In genomic region chr15:85518979-85519761, GRCh38 we compare ENCODE assay signal across 17 cellular contexts.
"Had no signal": no experiment of that assay in that cellular context is flagged by ENCODE, and none has a peak within 500 bp of the region (broad histone marks: within the 10 kb centered on the region; RNA-seq: fewer than 3 reads in every experiment).

No MANE protein-coding gene starts in this region.

- H3K27ac ChIP-seq: brain microvascular endothelial cell, dorsolateral prefrontal cortex, skin epidermis had no signal

- FAIRE-seq: kidney had no signal

- H3K36me3 ChIP-seq: brain microvascular endothelial cell had no signal

- H3K27me3 Mint-ChIP-seq: activated CD4-positive, alpha-beta T cell treated with anti-CD3 and anti-CD28 coated beads for 36 hours; activated naive CD4-positive, alpha-beta T cell treated with anti-CD3 and anti-CD28 coated beads, Interleukin-2, amount 10 ng/mL, durations not matched to agents 7 days and 5 days; naive thymus-derived CD4-positive, alpha-beta T cell had no signal

- DNase-seq: activated CD4-positive, alpha-beta T cell treated with anti-CD3 and anti-CD28 coated beads for 36 hours; activated CD8-positive, alpha-beta T cell treated with anti-CD3 and anti-CD28 coated beads, Interleukin-2, amount 10 ng/mL, durations not matched to agents 7 days and 5 days; activated naive CD4-positive, alpha-beta T cell treated with anti-CD3 and anti-CD28 coated beads, Interleukin-2, amount 10 ng/mL, durations not matched to agents 7 days and 5 days; amygdala; brain microvascular endothelial cell; dorsolateral prefrontal cortex; foreskin melanocyte; heart right ventricle; kidney; naive thymus-derived CD4-positive, alpha-beta T cell; retina; T-helper 9 cell; trophoblast cell had no signal

- H3K9me3 ChIP-seq: heart right ventricle had no signal

- H3K27me3 ChIP-seq: brain microvascular endothelial cell, dorsolateral prefrontal cortex, heart right ventricle had no signal

- H3K4me3 Mint-ChIP-seq: activated CD4-positive, alpha-beta T cell treated with anti-CD3 and anti-CD28 coated beads for 36 hours; activated CD8-positive, alpha-beta T cell treated with anti-CD3 and anti-CD28 coated beads, Interleukin-2, amount 10 ng/mL, durations not matched to agents 7 days and 5 days; activated naive CD4-positive, alpha-beta T cell treated with anti-CD3 and anti-CD28 coated beads, Interleukin-2, amount 10 ng/mL, durations not matched to agents 7 days and 5 days; naive thymus-derived CD4-positive, alpha-beta T cell; stimulated activated effector memory CD8-positive, alpha-beta T cell treated with anti-CD3 and anti-CD28 coated beads, Interleukin-12 subunit alpha, Interleukin-12 subunit beta, amount 100 ng/mL, for 72 hours had no signal

- ATAC-seq: activated CD4-positive, alpha-beta T cell treated with anti-CD3 and anti-CD28 coated beads for 36 hours; activated CD8-positive, alpha-beta T cell treated with anti-CD3 and anti-CD28 coated beads, Interleukin-2, amount 10 ng/mL, durations not matched to agents 7 days and 5 days; esophagus mucosa; heart right ventricle; naive thymus-derived CD4-positive, alpha-beta T cell; stimulated activated effector memory CD8-positive, alpha-beta T cell treated with anti-CD3 and anti-CD28 coated beads, Interleukin-12 subunit alpha, Interleukin-12 subunit beta, amount 100 ng/mL, for 72 hours had no signal

- H3K4me3 ChIP-seq: dorsolateral prefrontal cortex, heart right ventricle, skin epidermis had no signal

- H3K9me3 Mint-ChIP-seq: activated naive CD4-positive, alpha-beta T cell treated with anti-CD3 and anti-CD28 coated beads, Interleukin-2, amount 10 ng/mL, durations not matched to agents 7 days and 5 days; activated T-helper 2 cell treated with anti-CD3 and anti-CD28 coated beads, Interferon-gamma antibody, Interleukin-2, Interleukin-4, amounts not matched to agents 10 μg/mL and 5 μg/mL and 100 μg/mL, durations not matched to agents 14 hours and 24 hours and 36 hours; naive thymus-derived CD4-positive, alpha-beta T cell had no signal

- H3K27ac Mint-ChIP-seq: activated CD4-positive, alpha-beta T cell treated with anti-CD3 and anti-CD28 coated beads for 36 hours; activated CD8-positive, alpha-beta T cell treated with anti-CD3 and anti-CD28 coated beads, Interleukin-2, amount 10 ng/mL, durations not matched to agents 7 days and 5 days; activated naive CD4-positive, alpha-beta T cell treated with anti-CD3 and anti-CD28 coated beads, Interleukin-2, amount 10 ng/mL, durations not matched to agents 7 days and 5 days; activated T-helper 2 cell treated with anti-CD3 and anti-CD28 coated beads, Interferon-gamma antibody, Interleukin-2, Interleukin-4, amounts not matched to agents 10 μg/mL and 5 μg/mL and 100 μg/mL, durations not matched to agents 14 hours and 24 hours and 36 hours; stimulated activated effector memory CD8-positive, alpha-beta T cell treated with anti-CD3 and anti-CD28 coated beads, Interleukin-12 subunit alpha, Interleukin-12 subunit beta, amount 100 ng/mL, for 72 hours had no signal
